Comparison of ENCODE assay signal across 1 cellular context in the genomic region with DNA sequence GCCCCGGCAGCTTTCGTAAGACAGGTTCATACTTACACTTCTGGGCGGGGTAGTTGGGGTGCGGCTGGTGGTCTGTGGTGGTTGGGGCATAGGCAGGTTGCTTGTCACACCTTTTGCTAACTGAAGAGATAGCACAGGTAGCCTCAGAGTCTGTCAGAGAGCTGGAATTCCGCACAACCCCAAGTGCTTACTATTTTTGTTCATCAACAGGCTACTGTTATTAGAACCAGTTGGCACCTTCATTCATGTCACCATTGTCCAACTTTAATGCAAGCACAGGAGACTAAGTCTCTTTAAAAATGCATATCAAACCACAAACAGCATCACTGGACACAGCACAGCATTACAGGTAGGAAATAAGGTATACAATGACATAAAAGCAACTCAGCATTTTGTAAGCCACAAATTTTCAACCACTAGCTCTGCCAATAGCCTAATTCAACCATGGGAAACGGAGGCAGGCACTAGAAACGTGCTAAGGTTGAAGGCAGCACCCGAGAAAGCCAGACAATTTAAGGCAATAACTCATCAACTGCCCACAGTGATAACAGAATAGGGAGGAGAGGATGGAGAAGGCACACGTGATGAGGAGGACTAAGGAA.
A peak's percentile ranks its signal among the peaks of the same experiment; 100 is the strongest.
TF ChIP-seq lines count a peak whose summit lies in the region.

No MANE protein-coding gene starts in this region.

TF ChIP-seq in HepG2, 621 proteins besides CTCF, POLR2A, EP300 and RAD21 (continued from another document):
- peak; percentile 52; the same call in 1 of the 2 replicates for TF ChIP-seq MAFF (IDR thresholded peaks at IDR 0.05; ENCODE audit: low read depth, low read length)
